14 cellular contexts compared by ENCODE assay signal in genomic region chr1:169003864-169004516, GRCh38.
DNase-seq lines count a peak whose midpoint lies in the region; ATAC-seq, FAIRE-seq and TF ChIP-seq lines count a peak whose summit lies in the region.
"Had no signal": no experiment of that assay in that cellular context is flagged by ENCODE, and none has a peak within 500 bp of the region (broad histone marks: within the 10 kb centered on the region; RNA-seq: fewer than 3 reads in every experiment).

No MANE protein-coding gene starts in this region.

- H4K20me1 ChIP-seq in GM23338 (replicated peaks; ENCODE audit: insufficient read depth) = no peaks in the 10 kb centered on the region

- 0 out of 2 replicates have a peak overlapping the region, but pooled peaks have one; percentile 11 for H2AFZ ChIP-seq in GM23338

- H3K27ac Mint-ChIP-seq in GM23338 (no peak overlapping the region), endothelial cell (ENCODE audit: unreplicated experiment) (no peak overlapping the region)
- H3K27ac Mint-ChIP-seq: activated CD8-positive, alpha-beta T cell treated with anti-CD3 and anti-CD28 coated beads, Interleukin-2, amount 10 ng/mL, durations not matched to agents 7 days and 5 days had no signal

- FAIRE-seq in kidney (lab: Jason Lieb, UNC) = peak; percentile 76

- no peaks in the 10 kb centered on the region for H3F3A ChIP-seq in GM23338 (replicated peaks; ENCODE audit: low read depth)

- H3K27me3 ChIP-seq in GM23338 (ENCODE audit: insufficient read depth) = no peaks in the 10 kb centered on the region
- no peaks in the 10 kb centered on the region for H3K27me3 ChIP-seq in testis
- H3K27me3 ChIP-seq: neutrophil had no signal

- H3K4me3 Mint-ChIP-seq in GM23338 = no peak overlapping the region
- no peak overlapping the region for H3K4me3 Mint-ChIP-seq in endothelial cell (ENCODE audit: unreplicated experiment)
- H3K4me3 Mint-ChIP-seq: activated CD8-positive, alpha-beta T cell treated with anti-CD3 and anti-CD28 coated beads, Interleukin-2, amount 10 ng/mL, durations not matched to agents 7 days and 5 days had no signal

- H3K36me3 ChIP-seq in GM23338 (ENCODE audit: insufficient read depth) = no peaks in the 10 kb centered on the region
- no peaks in the 10 kb centered on the region for H3K36me3 ChIP-seq in kidney (ENCODE audit: control insufficient read depth in 1 of 2, insufficient read depth in 2 of 2, low read length in 2 of 2)
- no peaks in the 10 kb centered on the region for H3K36me3 ChIP-seq in testis (ENCODE audit: low read depth, missing control alignments)
- H3K36me3 ChIP-seq: neutrophil had no signal

- DNase-seq in GM23338 (ENCODE audit: low spot score) (no peak), astrocyte of the hippocampus (ENCODE audit: low read depth, low spot score) (peak; percentile 78), kidney (peak; percentile 89), testis (peak; percentile 28), NCI-H1092 treated with DMSO at 0.1 percent for 48 hours (lab: John Stamatoyannopoulos, UW) (no peak), endothelial cell (ENCODE audit: low spot score) (no peak), 8988T (no peak), GM20000 (ENCODE audit: low spot score) (no peak)
- DNase-seq: activated CD8-positive, alpha-beta T cell treated with anti-CD3 and anti-CD28 coated beads, Interleukin-2, amount 10 ng/mL, durations not matched to agents 7 days and 5 days; activated naive CD4-positive, alpha-beta T cell treated with Interleukin-2 at 50 U/mL for 16 hours; cortex of kidney; foreskin fibroblast had no signal

- no peak overlapping the region for H3K4me2 ChIP-seq in GM23338

- H3K9me3 Mint-ChIP-seq in GM23338 = no peaks in the 10 kb centered on the region
- H3K9me3 Mint-ChIP-seq in endothelial cell (ENCODE audit: unreplicated experiment) = no peaks in the 10 kb centered on the region

- H3K27me3 Mint-ChIP-seq in GM23338 (ENCODE audit: insufficient read depth, low read depth, poor library complexity) (peaks cover under 1% of the 10 kb centered on the region), endothelial cell (ENCODE audit: unreplicated experiment) (peaks cover 1% of the 10 kb centered on the region)

- H3K4me3 ChIP-seq in GM23338 (no peak overlapping the region), kidney (ENCODE audit: low read length in 2 of 2) (no peak overlapping the region), testis (no peak overlapping the region)

- H3K27ac ChIP-seq in GM23338 (ENCODE audit: low read depth) (no peak overlapping the region), kidney (ENCODE audit: low read depth in 2 of 2, low read length in 2 of 2) (peak overlapping the region; percentile 26 to 72), testis (no peak overlapping the region)
- H3K27ac ChIP-seq: neutrophil had no signal

- peak overlapping the region in 1 of 2 donors; percentile 44 for H3K9ac ChIP-seq in kidney (ENCODE audit: low read length in 2 of 2)

- no peak for ATAC-seq in GM23338
- ATAC-seq: activated CD8-positive, alpha-beta T cell treated with anti-CD3 and anti-CD28 coated beads, Interleukin-2, amount 10 ng/mL, durations not matched to agents 7 days and 5 days; left colon had no signal

- H3K36me3 Mint-ChIP-seq in GM23338 (ENCODE audit: low read depth) (no peaks in the 10 kb centered on the region), endothelial cell (ENCODE audit: low read depth, unreplicated experiment) (no peaks in the 10 kb centered on the region)

- TF ChIP-seq CTCF in GM23338 (conservative IDR thresholded peaks at IDR 0.05; ENCODE audit: low read depth in 2 of 2) = no peak
- no peak for TF ChIP-seq CTCF in kidney (IDR thresholded peaks at IDR 0.05; ENCODE audit: borderline replicate concordance, extremely low read depth, insufficient read depth)
- TF ChIP-seq CTCF in testis (IDR thresholded peaks at IDR 0.05) = no peak
- TF ChIP-seq CTCF in endothelial cell (IDR thresholded peaks at IDR 0.05; ENCODE audit: unreplicated experiment) = no peak
- TF ChIP-seq CTCF in GM20000 (IDR thresholded peaks at IDR 0.05; ENCODE audit: extremely low read depth, missing control alignments) = no peak

- no peaks in the 10 kb centered on the region for H3K9me3 ChIP-seq in kidney (ENCODE audit: control insufficient read depth in 1 of 2, low read length in 2 of 2)
- no peaks in the 10 kb centered on the region for H3K9me3 ChIP-seq in testis
- H3K9me3 ChIP-seq: neutrophil had no signal

- intact Hi-C loops in kidney (cut with DNase I) (no loop called here), testis (cut with DNase I; ENCODE audit: low total_unique reads) (no loop called here)

- H3K4me1 ChIP-seq in GM23338 (ENCODE audit: insufficient read depth) (no peaks in the 10 kb centered on the region), kidney (ENCODE audit: control insufficient read depth in 1 of 2, insufficient read depth in 1 of 2, low read depth in 1 of 2, low read length in 2 of 2) (peaks cover 8 to 9% of the 10 kb centered on the region in 2 donors), testis (no peaks in the 10 kb centered on the region)

- 63 to 78% methylated on average over 1 of the region's 1 CpG for WGBS in testis, 2 donors

- H3K79me2 ChIP-seq in GM23338 (replicated peaks; ENCODE audit: insufficient read depth) = no peaks in the 10 kb centered on the region

- TF ChIP-seq POLR2A in testis (IDR thresholded peaks at IDR 0.05) = no peak

- H3K4me1 Mint-ChIP-seq in GM23338 (no peaks in the 10 kb centered on the region), endothelial cell (ENCODE audit: unreplicated experiment) (no peaks in the 10 kb centered on the region)

- 0 out of 2 replicates have a peak, but pooled peaks cover 2% of the 10 kb centered on the region for H3K9me2 ChIP-seq in GM23338 (ENCODE audit: insufficient read depth)

TF ChIP-seq in GM23338, 12 proteins besides CTCF, POLR2A, EP300 and RAD21 (continues in another document):
- no peak for TF ChIP-seq ZNF331 (CRISPR knock-in tag; IDR thresholded peaks at IDR 0.05; ENCODE audit: low read depth)
- TF ChIP-seq, protein P1, sequence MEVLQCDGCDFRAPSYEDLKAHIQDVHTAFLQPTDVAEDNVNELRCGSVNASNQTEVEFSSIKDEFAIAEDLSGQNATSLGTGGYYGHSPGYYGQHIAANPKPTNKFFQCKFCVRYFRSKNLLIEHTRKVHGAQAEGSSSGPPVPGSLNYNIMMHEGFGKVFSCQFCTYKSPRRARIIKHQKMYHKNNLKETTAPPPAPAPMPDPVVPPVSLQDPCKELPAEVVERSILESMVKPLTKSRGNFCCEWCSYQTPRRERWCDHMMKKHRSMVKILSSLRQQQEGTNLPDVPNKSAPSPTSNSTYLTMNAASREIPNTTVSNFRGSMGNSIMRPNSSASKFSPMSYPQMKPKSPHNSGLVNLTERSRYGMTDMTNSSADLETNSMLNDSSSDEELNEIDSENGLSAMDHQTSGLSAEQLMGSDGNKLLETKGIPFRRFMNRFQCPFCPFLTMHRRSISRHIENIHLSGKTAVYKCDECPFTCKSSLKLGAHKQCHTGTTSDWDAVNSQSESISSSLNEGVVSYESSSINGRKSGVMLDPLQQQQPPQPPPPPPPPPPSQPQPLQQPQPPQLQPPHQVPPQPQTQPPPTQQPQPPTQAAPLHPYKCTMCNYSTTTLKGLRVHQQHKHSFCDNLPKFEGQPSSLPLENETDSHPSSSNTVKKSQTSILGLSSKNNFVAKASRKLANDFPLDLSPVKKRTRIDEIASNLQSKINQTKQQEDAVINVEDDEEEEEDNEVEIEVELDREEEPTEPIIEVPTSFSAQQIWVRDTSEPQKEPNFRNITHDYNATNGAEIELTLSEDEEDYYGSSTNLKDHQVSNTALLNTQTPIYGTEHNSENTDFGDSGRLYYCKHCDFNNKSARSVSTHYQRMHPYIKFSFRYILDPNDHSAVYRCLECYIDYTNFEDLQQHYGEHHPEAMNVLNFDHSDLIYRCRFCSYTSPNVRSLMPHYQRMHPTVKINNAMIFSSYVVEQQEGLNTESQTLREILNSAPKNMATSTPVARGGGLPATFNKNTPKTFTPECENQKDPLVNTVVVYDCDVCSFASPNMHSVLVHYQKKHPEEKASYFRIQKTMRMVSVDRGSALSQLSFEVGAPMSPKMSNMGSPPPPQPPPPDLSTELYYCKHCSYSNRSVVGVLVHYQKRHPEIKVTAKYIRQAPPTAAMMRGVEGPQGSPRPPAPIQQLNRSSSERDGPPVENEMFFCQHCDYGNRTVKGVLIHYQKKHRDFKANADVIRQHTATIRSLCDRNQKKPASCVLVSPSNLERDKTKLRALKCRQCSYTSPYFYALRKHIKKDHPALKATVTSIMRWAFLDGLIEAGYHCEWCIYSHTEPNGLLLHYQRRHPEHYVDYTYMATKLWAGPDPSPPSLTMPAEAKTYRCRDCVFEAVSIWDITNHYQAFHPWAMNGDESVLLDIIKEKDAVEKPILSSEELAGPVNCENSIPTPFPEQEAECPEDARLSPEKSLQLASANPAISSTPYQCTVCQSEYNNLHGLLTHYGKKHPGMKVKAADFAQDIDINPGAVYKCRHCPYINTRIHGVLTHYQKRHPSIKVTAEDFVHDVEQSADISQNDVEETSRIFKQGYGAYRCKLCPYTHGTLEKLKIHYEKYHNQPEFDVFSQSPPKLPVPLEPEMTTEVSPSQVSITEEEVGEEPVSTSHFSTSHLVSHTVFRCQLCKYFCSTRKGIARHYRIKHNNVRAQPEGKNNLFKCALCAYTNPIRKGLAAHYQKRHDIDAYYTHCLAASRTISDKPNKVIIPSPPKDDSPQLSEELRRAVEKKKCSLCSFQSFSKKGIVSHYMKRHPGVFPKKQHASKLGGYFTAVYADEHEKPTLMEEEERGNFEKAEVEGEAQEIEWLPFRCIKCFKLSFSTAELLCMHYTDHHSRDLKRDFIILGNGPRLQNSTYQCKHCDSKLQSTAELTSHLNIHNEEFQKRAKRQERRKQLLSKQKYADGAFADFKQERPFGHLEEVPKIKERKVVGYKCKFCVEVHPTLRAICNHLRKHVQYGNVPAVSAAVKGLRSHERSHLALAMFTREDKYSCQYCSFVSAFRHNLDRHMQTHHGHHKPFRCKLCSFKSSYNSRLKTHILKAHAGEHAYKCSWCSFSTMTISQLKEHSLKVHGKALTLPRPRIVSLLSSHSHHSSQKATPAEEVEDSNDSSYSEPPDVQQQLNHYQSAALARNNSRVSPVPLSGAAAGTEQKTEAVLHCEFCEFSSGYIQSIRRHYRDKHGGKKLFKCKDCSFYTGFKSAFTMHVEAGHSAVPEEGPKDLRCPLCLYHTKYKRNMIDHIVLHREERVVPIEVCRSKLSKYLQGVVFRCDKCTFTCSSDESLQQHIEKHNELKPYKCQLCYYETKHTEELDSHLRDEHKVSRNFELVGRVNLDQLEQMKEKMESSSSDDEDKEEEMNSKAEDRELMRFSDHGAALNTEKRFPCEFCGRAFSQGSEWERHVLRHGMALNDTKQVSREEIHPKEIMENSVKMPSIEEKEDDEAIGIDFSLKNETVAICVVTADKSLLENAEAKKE (CRISPR knock-in tag; IDR thresholded peaks at IDR 0.05) = no peak

Comparison
In these comparisons a context has a peak if more than half of its experiments do, and no peak if none do; other contexts are left out.
1. DNase-seq: peak in astrocyte of the hippocampus (single experiment), kidney (single experiment) and testis (single experiment); none in GM23338 (single experiment), NCI-H1092 treated with DMSO at 0.1 percent for 48 hours (single experiment), endothelial cell (single experiment), 8988T (single experiment) and GM20000 (single experiment).
2. H3K27ac ChIP-seq: peak in kidney (2 of 2); none in GM23338 (single experiment) and testis (0 of 2).